11 cellular contexts compared by ENCODE assay signal in genomic region chr20:13681248-13682125, GRCh38. TPM values are rescaled to one million over a fixed set of nuclear protein-coding genes. Genes with fewer than 3 reads are reported as not detected.
A peak's percentile ranks its signal among the peaks of the same experiment; 100 is the strongest.
DNase-seq lines count a peak whose midpoint lies in the region; ATAC-seq and TF ChIP-seq lines count a peak whose summit lies in the region.
"Had no signal": no experiment of that assay in that cellular context is flagged by ENCODE, and none has a peak within 500 bp of the region (broad histone marks: within the 10 kb centered on the region; RNA-seq: fewer than 3 reads in every experiment).

No MANE protein-coding gene starts in this region.

- peak; percentile 85 for ATAC-seq in GM18505 (IDR thresholded peaks at IDR 0.05; ENCODE audit: unreplicated experiment)
- ATAC-seq in GM21529 (IDR thresholded peaks at IDR 0.05; ENCODE audit: unreplicated experiment) = peak; percentile 83
- ATAC-seq in HG03280 (IDR thresholded peaks at IDR 0.05; ENCODE audit: unreplicated experiment) = peak; percentile 53
- ATAC-seq in foreskin keratinocyte = peak; percentile 20
- ATAC-seq in esophagus mucosa = no peak
- no peak for ATAC-seq in GM19328 (IDR thresholded peaks at IDR 0.05; ENCODE audit: unreplicated experiment)

- DNase-seq in foreskin keratinocyte = no peak
- no peak for DNase-seq in DMS79 (lab: John Stamatoyannopoulos, UW)
- DNase-seq in NCI-H1048 (lab: John Stamatoyannopoulos, UW) = no peak
- DNase-seq: H9, NCI-H2171, SW 1271 had no signal

- H3K27me3 ChIP-seq in foreskin keratinocyte = peaks cover 8% of the 10 kb centered on the region

- no peaks in the 10 kb centered on the region for H3K4me1 ChIP-seq in foreskin keratinocyte

- TF ChIP-seq CTCF in foreskin keratinocyte (conservative IDR thresholded peaks at IDR 0.05) = no peak

- no peak for TF ChIP-seq POLR2A in GM18505 (IDR thresholded peaks at IDR 0.05; ENCODE audit: borderline replicate concordance, extremely low read depth, insufficient read depth, insufficient read length)

- no peak overlapping the region for H3K27ac ChIP-seq in foreskin keratinocyte

RNA-seq across cellular contexts. Expression of gene TASP1, which starts 42.8 kb away (rescaled TPM):
- total RNA-seq in foreskin keratinocyte (13.0 and 13.7 TPM in 2 replicates), esophagus mucosa (6.5 TPM)
- 6.8 and 7.4 TPM in 2 replicates for polyA plus RNA-seq in foreskin keratinocyte

Comparison
In these comparisons a context has a peak if more than half of its experiments do, and no peak if none do; other contexts are left out.
1. ATAC-seq: peak in GM18505 (single experiment), GM21529 (single experiment), HG03280 (single experiment) and foreskin keratinocyte (single experiment); none in esophagus mucosa (single experiment) and GM19328 (single experiment).